ENCODE assay signal across 8 cellular contexts in genomic region chr2:65231892-65232477, GRCh38. TPM values are rescaled to one million over a fixed set of nuclear protein-coding genes. Genes with fewer than 3 reads are reported as not detected.
DNase-seq lines count a peak whose midpoint lies in the region; ATAC-seq and TF ChIP-seq lines count a peak whose summit lies in the region.

No MANE protein-coding gene starts in this region.

- intact Hi-C loops in esophagus muscularis mucosa (cut with DNase I): no loop called here
- intact Hi-C loops in left colon (cut with DNase I, micrococcal nuclease): no loop called here

- no peaks in the 10 kb centered on the region for H3K9me3 Mint-ChIP-seq in stimulated activated naive CD8-positive, alpha-beta T cell treated with anti-CD3 and anti-CD28 coated beads, Interleukin-15, amount 100 ng/mL, for 72 hours

- H3K27ac Mint-ChIP-seq in stimulated activated naive CD8-positive, alpha-beta T cell treated with anti-CD3 and anti-CD28 coated beads, Interleukin-15, amount 100 ng/mL, for 72 hours: peak overlapping the region; percentile 90 to 95

- TF ChIP-seq POLR2A in esophagus muscularis mucosa (IDR thresholded peaks at IDR 0.05; ENCODE audit: low read depth): no peak

- peak overlapping the region; percentile 60 to 78 for H3K4me3 Mint-ChIP-seq in stimulated activated naive CD8-positive, alpha-beta T cell treated with anti-CD3 and anti-CD28 coated beads, Interleukin-15, amount 100 ng/mL, for 72 hours

- WGBS in esophagus muscularis mucosa: 69% methylated on average over 8 of the region's 8 CpGs

- H3K36me3 ChIP-seq in SK-N-MC (ENCODE audit: insufficient read depth, low read length): peaks cover 49% of the 10 kb centered on the region
- peaks cover 0 to 12% (median 6%) of the 10 kb centered on the region in 4 donors for H3K36me3 ChIP-seq in esophagus muscularis mucosa

- peak; percentile 25 for DNase-seq in activated CD4-positive, alpha-beta T cell treated with anti-CD3 and anti-CD28 coated beads for 48 hours
- DNase-seq in activated CD4-positive, alpha-beta T cell treated with anti-CD3 and anti-CD28 coated beads, Interleukin-2, amount 50 U/mL, for 1 hour: no peak
- DNase-seq in SK-N-MC (ENCODE audit: low read depth, low spot score): no peak
- DNase-seq in esophagus muscularis mucosa (ENCODE audit: extremely low spot score): no peak
- DNase-seq in stimulated activated naive CD8-positive, alpha-beta T cell treated with anti-CD3 and anti-CD28 coated beads, Interleukin-15, amount 100 ng/mL, for 72 hours: peak; percentile 16 to 28
- no peak for DNase-seq in left colon
- DNase-seq in GM19238 (ENCODE audit: insufficient read length, low spot score): no peak
- DNase-seq in activated CD4-positive, CD25-positive, alpha-beta regulatory T cell (lab: John Stamatoyannopoulos, UW): no peak

- peak overlapping the region; percentile 32 for H3K9ac ChIP-seq in SK-N-MC (ENCODE audit: insufficient read length)

- no peaks in the 10 kb centered on the region for H3K27me3 Mint-ChIP-seq in stimulated activated naive CD8-positive, alpha-beta T cell treated with anti-CD3 and anti-CD28 coated beads, Interleukin-15, amount 100 ng/mL, for 72 hours

- no peak for TF ChIP-seq CTCF in esophagus muscularis mucosa (IDR thresholded peaks at IDR 0.05)

- H3K4me3 ChIP-seq in SK-N-MC: no peak overlapping the region
- H3K4me3 ChIP-seq in esophagus muscularis mucosa: no peak overlapping the region

- H3K9me3 ChIP-seq in SK-N-MC (ENCODE audit: low read depth, low read length) (no peaks in the 10 kb centered on the region), esophagus muscularis mucosa (no peaks in the 10 kb centered on the region)

- no peak for ATAC-seq in stimulated activated naive CD8-positive, alpha-beta T cell treated with anti-CD3 and anti-CD28 coated beads, Interleukin-15, amount 100 ng/mL, for 72 hours
- ATAC-seq in left colon: no peak

- peaks cover 36 to 82% (median 78%) of the 10 kb centered on the region in 4 donors for H3K4me1 ChIP-seq in esophagus muscularis mucosa

- H3K27me3 ChIP-seq in esophagus muscularis mucosa: no peaks in the 10 kb centered on the region

- no peak for TF ChIP-seq EP300 in esophagus muscularis mucosa (IDR thresholded peaks at IDR 0.05)

- H3K27ac ChIP-seq in SK-N-MC (peak overlapping the region; percentile 68), esophagus muscularis mucosa (replicated peaks in 1 of 4) (peak overlapping the region; percentile 11 to 44 (median 32))

- peaks cover 38% of the 10 kb centered on the region for H3K4me1 Mint-ChIP-seq in stimulated activated naive CD8-positive, alpha-beta T cell treated with anti-CD3 and anti-CD28 coated beads, Interleukin-15, amount 100 ng/mL, for 72 hours

RNA-seq across cellular contexts. Expression of gene ACTR2, which starts 4.4 kb away (rescaled TPM):
- total RNA-seq in esophagus muscularis mucosa: 100 to 1,000 TPM in 2 of 4 donors, 10 to 100 TPM in 2; 85.2 to 115 (median 99.1) TPM
- total RNA-seq in left colon: 100 to 1,000 TPM; 291 to 319 TPM

Comparison
In these comparisons a context has a peak if more than half of its experiments do, and no peak if none do; other contexts are left out.
1. DNase-seq: peak in activated CD4-positive, alpha-beta T cell treated with anti-CD3 and anti-CD28 coated beads for 48 hours (single experiment) and stimulated activated naive CD8-positive, alpha-beta T cell treated with anti-CD3 and anti-CD28 coated beads, Interleukin-15, amount 100 ng/mL, for 72 hours (2 of 2); none in activated CD4-positive, alpha-beta T cell treated with anti-CD3 and anti-CD28 coated beads, Interleukin-2, amount 50 U/mL, for 1 hour (single experiment), SK-N-MC (single experiment), esophagus muscularis mucosa (single experiment), left colon (0 of 2), GM19238 (single experiment) and activated CD4-positive, CD25-positive, alpha-beta regulatory T cell (0 of 4).